In the genomic region with DNA sequence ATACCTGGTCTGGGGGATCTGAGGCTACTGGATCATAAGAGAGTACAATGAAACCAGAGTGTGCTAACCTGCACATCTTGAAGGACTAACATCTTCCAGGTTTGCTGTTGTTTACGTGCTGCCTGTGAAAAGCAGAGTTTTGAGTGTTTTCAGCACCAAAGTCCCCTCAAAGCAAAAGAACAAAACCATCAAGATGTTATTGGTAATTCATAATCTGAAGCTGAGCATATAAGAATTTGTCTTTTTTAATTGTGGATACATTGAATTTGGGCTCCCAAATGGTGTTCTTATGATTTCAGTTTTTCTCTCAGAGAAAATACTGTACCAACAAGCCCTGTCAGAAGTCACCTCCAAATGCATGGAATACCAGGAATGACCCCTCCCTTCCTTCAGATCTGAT, we compare ENCODE assay signal across 9 cellular contexts.
DNase-seq lines count a peak whose midpoint lies in the region; ATAC-seq and TF ChIP-seq lines count a peak whose summit lies in the region.
"Had no signal": no experiment of that assay in that cellular context is flagged by ENCODE, and none has a peak within 500 bp of the region (broad histone marks: within the 10 kb centered on the region; RNA-seq: fewer than 3 reads in every experiment).

No MANE protein-coding gene starts in this region.

- 41 to 68% (median 59%) methylated on average over 1 of the region's 1 CpG for WGBS in spleen, 5 donors

- TF ChIP-seq CTCF in PC-3 (conservative IDR thresholded peaks at IDR 0.05; ENCODE audit: low read depth, low read length), result no peak
- no peak for TF ChIP-seq CTCF in spleen (IDR thresholded peaks at IDR 0.05 in 8 of 11, conservative IDR thresholded peaks at IDR 0.05 in 3 of 11)

- no peak for ATAC-seq in PC-3

- H3K4me1 ChIP-seq in PC-3 (ENCODE audit: insufficient read depth, low read length) (peaks cover 11% of the 10 kb centered on the region; the same call in 1 of the 2 replicates), spleen (peaks cover 20 to 78% (median 53%) of the 10 kb centered on the region in 6 donors)

- CTCF ChIA-PET in PC-3 (lab: Charles Lee), result no interaction called here

- peak overlapping the region; percentile 55 for H3K4me3 ChIP-seq in PC-3 (ENCODE audit: low read length)
- H3K4me3 ChIP-seq in spleen, result peak overlapping the region in 6 of 8 donors; percentile 3 to 62 (median 19)

- H3K9me3 ChIP-seq in PC-3 (ENCODE audit: low read length) (no peaks in the 10 kb centered on the region), spleen (no peaks in the 10 kb centered on the region)

- peak overlapping the region; percentile 74 for H2AFZ ChIP-seq in PC-3 (ENCODE audit: low read length)

- DNase-seq in DMS53 (lab: John Stamatoyannopoulos, UW), result peak; percentile 56
- DNase-seq in DMS53 treated with DMSO at 0.1 percent for 48 hours (lab: John Stamatoyannopoulos, UW; ENCODE audit: unreplicated experiment), result no peak
- DNase-seq in PC-3, result no peak
- no peak for DNase-seq in epithelial cell of prostate (ENCODE audit: low read depth, low spot score)
- DNase-seq in spleen, result no peak
- no peak for DNase-seq in SW480 (ENCODE audit: low spot score)
- DNase-seq in GM03348 (ENCODE audit: low spot score), result no peak
- DNase-seq in stimulated activated CD4-positive, alpha-beta T cell treated with anti-CD3 and anti-CD28 coated beads, Interleukin-12 subunit alpha, Interleukin-12 subunit beta, amount 100 ng/mL, for 4 hours, result no peak
- DNase-seq: NCI-H1048 had no signal

- no TSS peak for BruUV-seq in PC-3 (replicated peaks; lab: Mats Ljungman, UMichigan)

- no peaks in the 10 kb centered on the region for H3K79me2 ChIP-seq in PC-3 (ENCODE audit: low read length)

- no peaks in the 10 kb centered on the region for H4K20me1 ChIP-seq in PC-3 (ENCODE audit: low read length)

- H3K4me2 ChIP-seq in PC-3 (ENCODE audit: low read length), result peak overlapping the region; percentile 76

- no peak for TF ChIP-seq POLR2A in spleen (IDR thresholded peaks at IDR 0.05)

- no peaks in the 10 kb centered on the region for H3F3A ChIP-seq in PC-3 (ENCODE audit: low read length, unreplicated experiment)

- no peaks in the 10 kb centered on the region for H3K9me2 ChIP-seq in PC-3 (replicated peaks; ENCODE audit: low read length)

- no peak overlapping the region for H3K9ac ChIP-seq in PC-3 (ENCODE audit: low read length)

- intact Hi-C loops in PC-3 (cut with micrococcal nuclease), result no loop called here
- intact Hi-C loops in spleen (cut with DNase I; ENCODE audit: low total_unique reads), result loop anchor here (10.0 kb wide), 1 partner anchor 99 kb away; no protein-coding TSS in a partner anchor

- no peak overlapping the region for H3K27ac ChIP-seq in PC-3 (ENCODE audit: low read length)
- H3K27ac ChIP-seq in epithelial cell of prostate, result peak overlapping the region; percentile 75
- H3K27ac ChIP-seq in spleen, result peak overlapping the region; percentile 67 to 92 (median 83)

- H3K36me3 ChIP-seq in PC-3 (ENCODE audit: low read depth, low read length), result no peaks in the 10 kb centered on the region
- H3K36me3 ChIP-seq in spleen, result no peaks in the 10 kb centered on the region

- POLR2A ChIA-PET in PC-3 (lab: Charles Lee; ENCODE audit: unreplicated experiment), result no interaction called here

- H3K27me3 ChIP-seq in PC-3 (ENCODE audit: low read length) (no peaks in the 10 kb centered on the region), spleen (replicated peaks in 1 of 7) (no peaks in the 10 kb centered on the region)
